28 cellular contexts compared by ENCODE assay signal in the genomic region with DNA sequence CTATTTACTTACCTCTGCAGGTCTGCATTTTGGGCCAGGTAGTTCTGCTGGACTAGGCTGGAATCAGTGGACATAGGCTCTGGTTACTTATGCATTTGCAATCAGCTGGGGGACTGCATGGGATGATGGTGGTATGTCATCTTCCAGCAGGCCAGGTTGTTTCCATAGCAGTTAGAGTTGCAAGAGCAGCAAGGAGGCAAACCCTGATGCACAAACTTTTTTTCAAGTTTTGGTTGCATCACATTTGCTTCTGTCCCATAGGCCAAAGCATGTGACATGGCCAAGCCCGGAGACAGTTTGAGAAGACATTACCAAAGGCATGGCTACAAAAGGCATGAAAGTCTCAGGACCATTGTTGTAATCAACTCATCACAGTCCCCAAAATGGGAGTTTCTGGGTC. TPM values are rescaled to one million over a fixed set of nuclear protein-coding genes. Genes with fewer than 3 reads are reported as not detected.
"Had no signal": no experiment of that assay in that cellular context is flagged by ENCODE, and none has a peak within 500 bp of the region (broad histone marks: within the 10 kb centered on the region; RNA-seq: fewer than 3 reads in every experiment).

No MANE protein-coding gene starts in this region.

- H3K4me2 ChIP-seq: hepatocyte had no signal

- H3K27me3 ChIP-seq: brain microvascular endothelial cell, hepatocyte, neutrophil, pancreas, uterus had no signal

- H2AFZ ChIP-seq: hepatocyte had no signal

- H3K36me3 ChIP-seq: brain microvascular endothelial cell, left ventricle myocardium inferior, pancreas, uterus had no signal

- H3K4me3 ChIP-seq: hepatocyte, left ventricle myocardium inferior, pancreas, uterus had no signal

- H3K4me1 ChIP-seq: left ventricle myocardium inferior, pancreas, uterus had no signal

- H3K79me2 ChIP-seq: hepatocyte had no signal

- DNase-seq: activated CD4-positive, alpha-beta T cell treated with anti-CD3 and anti-CD28 coated beads, Interleukin-2, amount 10 ng/mL, durations not matched to agents 7 days and 5 days; activated CD4-positive, CD25-positive, alpha-beta regulatory T cell treated with anti-CD3 and anti-CD28 coated beads, Interleukin-2, amount 50 U/mL, for 72 hours; activated CD8-positive, alpha-beta T cell treated with anti-CD3 and anti-CD28 coated beads for 36 hours; activated gamma-delta T cell treated with Interleukin-2 at 50 U/mL for 16 hours; activated T-cell treated with anti-CD3 and anti-CD28 coated beads, Interleukin-2, amount 50 U/mL, for 1 hour; aorta; brain microvascular endothelial cell; central memory CD4-positive, alpha-beta T cell; dermis blood vessel endothelial cell; effector CD8-positive, alpha-beta T cell; glutamatergic neuron; kidney glomerular epithelial cell; left ventricle myocardium inferior; pancreas; right cardiac atrium; stimulated activated CD4-positive, alpha-beta T cell treated with anti-CD3 and anti-CD28 coated beads, Interleukin-4, amount 100 ng/mL, for 24 hours; trophoblast cell; uterus had no signal

- H3K4me1 Mint-ChIP-seq: mesothelial cell of epicardium, nephron had no signal

- H3K9me3 Mint-ChIP-seq: activated CD4-positive, alpha-beta T cell treated with anti-CD3 and anti-CD28 coated beads, Interleukin-2, amount 10 ng/mL, durations not matched to agents 7 days and 5 days; mesothelial cell of epicardium; nephron had no signal

- H3K9me3 ChIP-seq: left ventricle myocardium inferior, neutrophil, pancreas, uterus had no signal

- H3K36me3 Mint-ChIP-seq: mesothelial cell of epicardium had no signal

- H3K27ac ChIP-seq: brain microvascular endothelial cell, hepatocyte, left ventricle myocardium inferior, neutrophil, pancreas, uterus, VCaP had no signal

- H3K4me3 Mint-ChIP-seq: activated CD4-positive, alpha-beta T cell treated with anti-CD3 and anti-CD28 coated beads, Interleukin-2, amount 10 ng/mL, durations not matched to agents 7 days and 5 days; activated CD8-positive, alpha-beta T cell treated with anti-CD3 and anti-CD28 coated beads for 36 hours; activated naive CD4-positive, alpha-beta T cell treated with anti-CD3 and anti-CD28 coated beads, Interleukin-2, amount 50 U/mL, for 24 hours; mesothelial cell of epicardium; nephron had no signal

- H3K27me3 Mint-ChIP-seq: activated CD4-positive, alpha-beta T cell treated with anti-CD3 and anti-CD28 coated beads, Interleukin-2, amount 10 ng/mL, durations not matched to agents 7 days and 5 days; activated CD8-positive, alpha-beta T cell treated with anti-CD3 and anti-CD28 coated beads for 36 hours; activated naive CD4-positive, alpha-beta T cell treated with anti-CD3 and anti-CD28 coated beads, Interleukin-2, amount 50 U/mL, for 24 hours had no signal

- ATAC-seq: activated CD8-positive, alpha-beta T cell treated with anti-CD3 and anti-CD28 coated beads for 36 hours; esophagus mucosa; pancreas; right cardiac atrium had no signal

- H3K27ac Mint-ChIP-seq: activated CD4-positive, alpha-beta T cell treated with anti-CD3 and anti-CD28 coated beads, Interleukin-2, amount 10 ng/mL, durations not matched to agents 7 days and 5 days; activated CD8-positive, alpha-beta T cell treated with anti-CD3 and anti-CD28 coated beads for 36 hours; mesothelial cell of epicardium; nephron had no signal

RNA-seq across cellular contexts. Expression of gene PRKCB, which starts 58.2 kb away (rescaled TPM):
- total RNA-seq: dermis blood vessel endothelial cell, endothelial cell of umbilical vein, lung microvascular endothelial cell, pulmonary artery endothelial cell had no signal
